16 cellular contexts compared by ENCODE assay signal in the genomic region with DNA sequence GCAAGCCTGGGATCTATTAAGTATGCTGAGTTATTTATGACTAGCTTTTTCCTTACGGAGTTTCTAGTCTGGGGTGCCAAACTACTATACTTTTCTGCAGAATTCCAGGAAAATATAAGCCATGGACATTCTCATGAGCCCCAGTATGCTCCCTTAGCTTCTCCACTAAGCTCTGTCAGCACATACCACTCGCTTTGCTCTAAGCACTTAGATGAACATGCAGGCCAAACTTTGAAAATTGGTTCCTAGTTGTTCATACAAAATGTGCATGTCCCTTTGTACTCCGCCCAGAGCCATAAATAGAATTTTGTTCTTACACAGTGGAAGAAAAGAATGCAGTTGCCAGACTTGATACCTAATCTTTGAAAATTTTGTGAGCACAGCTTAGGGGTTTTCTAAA.
A peak's percentile ranks its signal among the peaks of the same experiment; 100 is the strongest.
DNase-seq lines count a peak whose midpoint lies in the region; ATAC-seq and TF ChIP-seq lines count a peak whose summit lies in the region.
"Had no signal": no experiment of that assay in that cellular context is flagged by ENCODE, and none has a peak within 500 bp of the region (broad histone marks: within the 10 kb centered on the region; RNA-seq: fewer than 3 reads in every experiment).

No MANE protein-coding gene starts in this region.

- no peaks in the 10 kb centered on the region for H3K9me3 ChIP-seq in adipocyte (ENCODE audit: control insufficient read depth, low read length)
- no peaks in the 10 kb centered on the region for H3K9me3 ChIP-seq in gastroesophageal sphincter
- H3K9me3 ChIP-seq in T-helper 17 cell (ENCODE audit: control insufficient read depth, low read length, poor library complexity, severe bottlenecking) = no peaks in the 10 kb centered on the region
- H3K9me3 ChIP-seq: BE2C had no signal

- H3K9ac ChIP-seq in adipocyte (ENCODE audit: low read length) = peak overlapping the region; percentile 57

- H3K27ac Mint-ChIP-seq in T-helper 17 cell = no peak overlapping the region

- H3K4me3 ChIP-seq in AG10803 (ENCODE audit: low read length) = no peak overlapping the region
- H3K4me3 ChIP-seq in adipocyte (ENCODE audit: low read length) = no peak overlapping the region
- no peak overlapping the region for H3K4me3 ChIP-seq in gastroesophageal sphincter
- no peak overlapping the region for H3K4me3 ChIP-seq in H7 (ENCODE audit: insufficient read depth, low read depth, low read length)

- DNase-seq in AG10803 (ENCODE audit: low read depth) = peak; percentile 46
- DNase-seq in adipocyte (ENCODE audit: low read depth) = peak; percentile 42
- peak; percentile 16 for DNase-seq in myocyte (ENCODE audit: low read depth)
- DNase-seq in NCI-H1092 (lab: John Stamatoyannopoulos, UW) = no peak
- DNase-seq in T-helper 17 cell = no peak
- DNase-seq in iPS-NIHi7 (ENCODE audit: extremely low spot score) = no peak
- DNase-seq in H7 = no peak
- DNase-seq: BE2C, DMS53, EL, GF-D8, Kasumi-1, NCI-H1417, NCI-H187 had no signal

- no peaks in the 10 kb centered on the region for H3K27me3 ChIP-seq in adipocyte (replicated peaks; ENCODE audit: control insufficient read depth, insufficient read depth, low read length)
- no peaks in the 10 kb centered on the region for H3K27me3 ChIP-seq in gastroesophageal sphincter
- no peaks in the 10 kb centered on the region for H3K27me3 ChIP-seq in H7 (ENCODE audit: control insufficient read depth, insufficient read depth, low read length)
- H3K27me3 ChIP-seq: BE2C had no signal

- H3K4me3 Mint-ChIP-seq in T-helper 17 cell = no peak overlapping the region

- peak; percentile 27 for ATAC-seq in gastroesophageal sphincter
- ATAC-seq in T-helper 17 cell = no peak

- no peaks in the 10 kb centered on the region for H3K36me3 Mint-ChIP-seq in T-helper 17 cell (ENCODE audit: low read depth)

- H3K27ac ChIP-seq in gastroesophageal sphincter = peak overlapping the region in 2 of 4 donors; percentile 7 to 52
- H3K27ac ChIP-seq: RWPE1 had no signal

- no peak for TF ChIP-seq POLR2A in gastroesophageal sphincter (IDR thresholded peaks at IDR 0.05)

- TF ChIP-seq EP300 in gastroesophageal sphincter (IDR thresholded peaks at IDR 0.05) = no peak

- TF ChIP-seq CTCF in AG10803 (conservative IDR thresholded peaks at IDR 0.05; ENCODE audit: low read length) (no peak), gastroesophageal sphincter (IDR thresholded peaks at IDR 0.05) (no peak)

- peaks cover 2% of the 10 kb centered on the region for H3K4me1 Mint-ChIP-seq in T-helper 17 cell

- H3K36me3 ChIP-seq in adipocyte (ENCODE audit: control insufficient read depth, insufficient read depth, low read length, severe bottlenecking) = no peaks in the 10 kb centered on the region
- no peaks in the 10 kb centered on the region for H3K36me3 ChIP-seq in gastroesophageal sphincter
- H3K36me3 ChIP-seq in H7 (replicated peaks; ENCODE audit: control insufficient read depth, insufficient read depth, low read length) = no peaks in the 10 kb centered on the region
- H3K36me3 ChIP-seq: BE2C had no signal

- WGBS in gastroesophageal sphincter (ENCODE audit: low coverage in 1 of 2), 2 donors = 20 to 30% methylated on average over 2 to 3 of the region's 3 CpGs

- H3K4me1 ChIP-seq in adipocyte (ENCODE audit: control insufficient read depth, insufficient read depth, low read length) (peaks cover 32% of the 10 kb centered on the region), gastroesophageal sphincter (peaks cover 3 to 35% (median 7%) of the 10 kb centered on the region in 3 donors)
- H3K4me1 ChIP-seq: BE2C had no signal

- peaks cover 30% of the 10 kb centered on the region for H3K27me3 Mint-ChIP-seq in T-helper 17 cell

Comparison
In these comparisons a context has a peak if more than half of its experiments do, and no peak if none do; other contexts are left out.
1. DNase-seq: peak in AG10803 (single experiment), adipocyte (single experiment) and myocyte (single experiment); none in NCI-H1092 (single experiment), T-helper 17 cell (0 of 3), iPS-NIHi7 (single experiment) and H7 (single experiment).